Comparison of ENCODE assay signal across 8 cellular contexts in genomic region chr18:79068299-79068945, GRCh38. TPM values are rescaled to one million over a fixed set of nuclear protein-coding genes. Genes with fewer than 3 reads are reported as not detected.
DNase-seq lines count a peak whose midpoint lies in the region; TF ChIP-seq lines count a peak whose summit lies in the region.

No MANE protein-coding gene starts in this region.

- TF ChIP-seq CTCF in hepatocyte (IDR thresholded peaks at IDR 0.05; ENCODE audit: poor library complexity), result no peak

- H3K27ac ChIP-seq in hepatocyte, result peak overlapping the region; percentile 82

- H3K27me3 Mint-ChIP-seq in activated naive CD4-positive, alpha-beta T cell treated with anti-CD3 and anti-CD28 coated beads, Interleukin-2, amount 10 ng/mL, durations not matched to agents 7 days and 5 days, result peaks cover 14% of the 10 kb centered on the region

- no peaks in the 10 kb centered on the region for H3K9me3 ChIP-seq in hepatocyte (ENCODE audit: low read depth)

- peaks cover 21% of the 10 kb centered on the region for H3K9me3 Mint-ChIP-seq in activated naive CD4-positive, alpha-beta T cell treated with anti-CD3 and anti-CD28 coated beads, Interleukin-2, amount 10 ng/mL, durations not matched to agents 7 days and 5 days

- H3K4me3 ChIP-seq in hepatocyte, result no peak overlapping the region

- H3K27me3 ChIP-seq in hepatocyte, result no peaks in the 10 kb centered on the region

- peak overlapping the region; percentile 99 for H3K27ac Mint-ChIP-seq in activated naive CD4-positive, alpha-beta T cell treated with anti-CD3 and anti-CD28 coated beads, Interleukin-2, amount 10 ng/mL, durations not matched to agents 7 days and 5 days

- H3K36me3 Mint-ChIP-seq in activated naive CD4-positive, alpha-beta T cell treated with anti-CD3 and anti-CD28 coated beads, Interleukin-2, amount 10 ng/mL, durations not matched to agents 7 days and 5 days, result peaks cover 28% of the 10 kb centered on the region

- no peaks in the 10 kb centered on the region for H3K36me3 ChIP-seq in hepatocyte (replicated peaks; ENCODE audit: insufficient read depth, low read depth)

- H3K4me3 Mint-ChIP-seq in activated naive CD4-positive, alpha-beta T cell treated with anti-CD3 and anti-CD28 coated beads, Interleukin-2, amount 10 ng/mL, durations not matched to agents 7 days and 5 days, result peak overlapping the region; percentile 88

- peaks cover 29% of the 10 kb centered on the region for H3K79me2 ChIP-seq in hepatocyte

- H3K4me2 ChIP-seq in hepatocyte, result peak overlapping the region; percentile 76

- H3K4me1 Mint-ChIP-seq in activated naive CD4-positive, alpha-beta T cell treated with anti-CD3 and anti-CD28 coated beads, Interleukin-2, amount 10 ng/mL, durations not matched to agents 7 days and 5 days, result peaks cover 33% of the 10 kb centered on the region

- H3K4me1 ChIP-seq in hepatocyte (ENCODE audit: insufficient read depth), result peaks cover 11% of the 10 kb centered on the region

- H2AFZ ChIP-seq in hepatocyte, result peak overlapping the region; percentile 86

- 76% methylated on average over 42 of the region's 51 CpGs for WGBS in hepatocyte (ENCODE audit: low lambda C conversion rate, missing lambda C conversion rate)

- CTCF ChIA-PET in activated naive CD4-positive, alpha-beta T cell treated with anti-CD3 and anti-CD28 coated beads, Interleukin-2, amount 10 ng/mL, durations not matched to agents 7 days and 5 days (lab: Charles Lee), result no interaction called here

- peak; percentile 5 for DNase-seq in activated gamma-delta T cell treated with anti-CD3 and anti-CD28 coated beads, Interleukin-2, amount 50 U/mL, for 16 hours (ENCODE audit: low read depth)
- DNase-seq in activated gamma-delta T cell treated with Interleukin-2 at 50 U/mL for 16 hours (no peak), HPDE6-E6E7 (ENCODE audit: extremely low spot score) (peak; percentile 26), hepatocyte (ENCODE audit: low spot score) (no peak), smooth muscle cell of the brain vasculature (ENCODE audit: low read depth, low spot score) (peak; percentile 2), ecto neural progenitor cell (ENCODE audit: low spot score) (no peak), COR-L47 (lab: John Stamatoyannopoulos, UW) (no peak)
- DNase-seq in activated naive CD4-positive, alpha-beta T cell treated with anti-CD3 and anti-CD28 coated beads, Interleukin-2, amount 10 ng/mL, durations not matched to agents 7 days and 5 days, result peak; percentile 61

- H4K20me1 ChIP-seq in hepatocyte (ENCODE audit: insufficient read depth, poor library complexity, severe bottlenecking), result no peaks in the 10 kb centered on the region

- H3K9me2 ChIP-seq in hepatocyte (replicated peaks; ENCODE audit: insufficient read depth), result no peaks in the 10 kb centered on the region

RNA-seq across cellular contexts. Expression of gene ATP9B, which starts 0.8 kb away (rescaled TPM):
- total RNA-seq in hepatocyte, result 16.9 and 23.8 TPM in 2 replicates
- polyA plus RNA-seq in hepatocyte, result 12.9 and 14.6 TPM in 2 replicates

Comparison
In these comparisons a context has a peak if more than half of its experiments do, and no peak if none do; other contexts are left out.
1. DNase-seq: peak in activated gamma-delta T cell treated with anti-CD3 and anti-CD28 coated beads, Interleukin-2, amount 50 U/mL, for 16 hours (single experiment), HPDE6-E6E7 (single experiment), activated naive CD4-positive, alpha-beta T cell treated with anti-CD3 and anti-CD28 coated beads, Interleukin-2, amount 10 ng/mL, durations not matched to agents 7 days and 5 days (single experiment) and smooth muscle cell of the brain vasculature (single experiment); none in activated gamma-delta T cell treated with Interleukin-2 at 50 U/mL for 16 hours (single experiment), hepatocyte (single experiment), ecto neural progenitor cell (single experiment) and COR-L47 (single experiment).